In genomic region chr20:44959896-44960852, GRCh38 we compare ENCODE assay signal across 8 cellular contexts. TPM values are rescaled to one million over a fixed set of nuclear protein-coding genes. Genes with fewer than 3 reads are reported as not detected.
DNase-seq lines count a peak whose midpoint lies in the region; ATAC-seq and TF ChIP-seq lines count a peak whose summit lies in the region.

A gene with protein sequence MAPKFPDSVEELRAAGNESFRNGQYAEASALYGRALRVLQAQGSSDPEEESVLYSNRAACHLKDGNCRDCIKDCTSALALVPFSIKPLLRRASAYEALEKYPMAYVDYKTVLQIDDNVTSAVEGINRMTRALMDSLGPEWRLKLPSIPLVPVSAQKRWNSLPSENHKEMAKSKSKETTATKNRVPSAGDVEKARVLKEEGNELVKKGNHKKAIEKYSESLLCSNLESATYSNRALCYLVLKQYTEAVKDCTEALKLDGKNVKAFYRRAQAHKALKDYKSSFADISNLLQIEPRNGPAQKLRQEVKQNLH (minus strand): TSS chr20:44960397. CDS start chr20:44960333, 64 bp downstream.

- peak within 1 kb of the TSS; percentile 66 for H3K4me3 ChIP-seq in HFF-Myc (replicated peaks; ENCODE audit: low read depth, low read length)
- peak within 1 kb of the TSS; percentile 65 for H3K4me3 ChIP-seq in neuron (ENCODE audit: low read length)

- ATAC-seq in foreskin keratinocyte: peak; percentile 91

- H3K27me3 ChIP-seq in foreskin keratinocyte (no peaks in the 10 kb centered on the region), neuron (ENCODE audit: insufficient read depth, low read length) (no peaks in the 10 kb centered on the region)

- peaks cover 11% of the 10 kb centered on the region for H3K4me1 ChIP-seq in foreskin keratinocyte
- peaks cover 17% of the 10 kb centered on the region for H3K4me1 ChIP-seq in neuron (ENCODE audit: insufficient read depth, low read length)

- peaks cover 12% of the 10 kb centered on the region for H3K36me3 ChIP-seq in neuron (ENCODE audit: insufficient read depth, low read length)

- H3K27ac ChIP-seq in foreskin keratinocyte: peak within 1 kb of the TSS; percentile 59

- peak within 1 kb of the TSS; percentile 81 for H2AFZ ChIP-seq in neuron (ENCODE audit: low read depth, low read length)

- H3K9me3 ChIP-seq in neuron (ENCODE audit: low read length): no peaks in the 10 kb centered on the region

- DNase-seq in GM03348 (ENCODE audit: low spot score): peak; percentile 99
- DNase-seq in HFF-Myc (ENCODE audit: extremely low read depth, low read depth): peak; percentile 73
- peak; percentile 95 for DNase-seq in NAMALWA (ENCODE audit: low spot score)
- DNase-seq in SK-MEL-5 (ENCODE audit: low read depth, low spot score): peak; percentile 92
- DNase-seq in activated naive CD4-positive, alpha-beta T cell treated with Interleukin-2 at 50 U/mL for 16 hours: peak; percentile 97
- peak; percentile 66 to 77 for DNase-seq in foreskin keratinocyte
- DNase-seq in stromal cell of bone marrow (ENCODE audit: low read depth): peak; percentile 88

- no peak for TF ChIP-seq CTCF in HFF-Myc (IDR thresholded peaks at IDR 0.05; ENCODE audit: low read depth, low read length, missing control alignments)
- peak; percentile 13 for TF ChIP-seq CTCF in foreskin keratinocyte (conservative IDR thresholded peaks at IDR 0.05)

- in situ Hi-C loops in SK-MEL-5 (cut with HindIII; ENCODE audit: low pct_unique_long_range_greater_than_20kb, low sequenced_read_pairs): no loop called here

RNA-seq across cellular contexts. Expression of the gene that starts here (rescaled TPM):
- total RNA-seq in SK-MEL-5 (2014; rRNA removed; shearing (Covaris generic)): 41.5 and 41.8 TPM in 2 replicates
- 46.3 and 57.0 TPM in 2 replicates for polyA plus RNA-seq in SK-MEL-5 (2015; cell fraction: cytosol; rRNA removed)
- 18.2 and 25.6 TPM in 2 replicates for polyA plus RNA-seq in SK-MEL-5 (2015; cell fraction: nucleus; rRNA removed)
- total RNA-seq in foreskin keratinocyte: 51.1 and 53.5 TPM in 2 replicates
- 53.1 and 57.7 TPM in 2 replicates for polyA plus RNA-seq in foreskin keratinocyte

Comparison
In these comparisons a context has a peak if more than half of its experiments do, and no peak if none do; other contexts are left out.
1. Peak in every context shown above with its lines: DNase-seq, ATAC-seq, H3K4me3 ChIP-seq and H3K27ac ChIP-seq.